In the genomic region with DNA sequence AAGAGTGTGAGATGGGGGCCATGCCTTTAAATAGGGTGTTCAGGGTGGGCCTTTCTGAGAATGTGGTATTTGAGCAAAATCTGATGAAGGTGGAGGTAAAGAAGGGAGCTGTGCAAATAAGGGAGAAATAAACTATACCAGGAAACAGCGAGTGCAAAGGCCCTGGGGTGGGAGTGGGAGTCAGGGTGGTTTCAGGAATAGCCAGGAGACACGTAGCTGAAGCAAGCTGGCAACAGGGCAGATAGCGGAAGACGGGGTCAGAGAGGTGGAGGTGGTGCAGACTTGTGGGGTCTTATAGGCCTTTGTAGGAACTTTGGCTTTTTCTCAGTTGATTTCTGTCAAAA, we compare ENCODE assay signal across 2 cellular contexts.
A peak's percentile ranks its signal among the peaks of the same experiment; 100 is the strongest.
TF ChIP-seq lines count a peak whose summit lies in the region.

No MANE protein-coding gene starts in this region.

TF ChIP-seq in A549, 52 proteins besides CTCF, POLR2A, EP300 and RAD21:
- TF ChIP-seq CHD2 (IDR thresholded peaks at IDR 0.05; ENCODE audit: low read length, partially characterized antibody) (no peak), NFE2L2 (conservative IDR thresholded peaks at IDR 0.05; ENCODE audit: low read length) (no peak), NR3C1 (IDR thresholded peaks at IDR 0.05) (no peak), HDAC2 (IDR thresholded peaks at IDR 0.05) (0 out of 2 replicates have a peak, but pooled peaks have one; percentile 58), ZNF302 (CRISPR knock-in tag; IDR thresholded peaks at IDR 0.05) (no peak), KDM1A (IDR thresholded peaks at IDR 0.05; ENCODE audit: low read depth) (peak; percentile 91)
- TF ChIP-seq, protein P1, sequence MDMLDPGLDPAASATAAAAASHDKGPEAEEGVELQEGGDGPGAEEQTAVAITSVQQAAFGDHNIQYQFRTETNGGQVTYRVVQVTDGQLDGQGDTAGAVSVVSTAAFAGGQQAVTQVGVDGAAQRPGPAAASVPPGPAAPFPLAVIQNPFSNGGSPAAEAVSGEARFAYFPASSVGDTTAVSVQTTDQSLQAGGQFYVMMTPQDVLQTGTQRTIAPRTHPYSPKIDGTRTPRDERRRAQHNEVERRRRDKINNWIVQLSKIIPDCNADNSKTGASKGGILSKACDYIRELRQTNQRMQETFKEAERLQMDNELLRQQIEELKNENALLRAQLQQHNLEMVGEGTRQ (IDR thresholded peaks at IDR 0.05), result no peak
TF ChIP-seq in A549: peak in this region for 2.

TF ChIP-seq in HCT116, 20 proteins besides CTCF, POLR2A, EP300 and RAD21:
- no peak for TF ChIP-seq SP1 (IDR thresholded peaks at IDR 0.05; ENCODE audit: low read depth)
- TF ChIP-seq JUND (IDR thresholded peaks at IDR 0.05), result no peak
- no peak for TF ChIP-seq EGR1 (IDR thresholded peaks at IDR 0.05; ENCODE audit: low read depth)
- no peak for TF ChIP-seq ZBTB33 (IDR thresholded peaks at IDR 0.05; ENCODE audit: extremely low read depth, insufficient replicate concordance, low read length)
- TF ChIP-seq ZFX (IDR thresholded peaks at IDR 0.05), result no peak
- no peak for TF ChIP-seq SIN3A (IDR thresholded peaks at IDR 0.05; ENCODE audit: low read depth)
- no peak for TF ChIP-seq POLR2AphosphoS5 (IDR thresholded peaks at IDR 0.05; ENCODE audit: low read depth, low read length)
- no peak for TF ChIP-seq ZNF274 (IDR thresholded peaks at IDR 0.05; ENCODE audit: low read depth, low read length)
- no peak for TF ChIP-seq FOSL1 (IDR thresholded peaks at IDR 0.05; ENCODE audit: low read depth)
- TF ChIP-seq, protein P2, sequence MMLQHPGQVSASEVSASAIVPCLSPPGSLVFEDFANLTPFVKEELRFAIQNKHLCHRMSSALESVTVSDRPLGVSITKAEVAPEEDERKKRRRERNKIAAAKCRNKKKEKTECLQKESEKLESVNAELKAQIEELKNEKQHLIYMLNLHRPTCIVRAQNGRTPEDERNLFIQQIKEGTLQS (IDR thresholded peaks at IDR 0.05), result no peak
- TF ChIP-seq, protein P3, sequence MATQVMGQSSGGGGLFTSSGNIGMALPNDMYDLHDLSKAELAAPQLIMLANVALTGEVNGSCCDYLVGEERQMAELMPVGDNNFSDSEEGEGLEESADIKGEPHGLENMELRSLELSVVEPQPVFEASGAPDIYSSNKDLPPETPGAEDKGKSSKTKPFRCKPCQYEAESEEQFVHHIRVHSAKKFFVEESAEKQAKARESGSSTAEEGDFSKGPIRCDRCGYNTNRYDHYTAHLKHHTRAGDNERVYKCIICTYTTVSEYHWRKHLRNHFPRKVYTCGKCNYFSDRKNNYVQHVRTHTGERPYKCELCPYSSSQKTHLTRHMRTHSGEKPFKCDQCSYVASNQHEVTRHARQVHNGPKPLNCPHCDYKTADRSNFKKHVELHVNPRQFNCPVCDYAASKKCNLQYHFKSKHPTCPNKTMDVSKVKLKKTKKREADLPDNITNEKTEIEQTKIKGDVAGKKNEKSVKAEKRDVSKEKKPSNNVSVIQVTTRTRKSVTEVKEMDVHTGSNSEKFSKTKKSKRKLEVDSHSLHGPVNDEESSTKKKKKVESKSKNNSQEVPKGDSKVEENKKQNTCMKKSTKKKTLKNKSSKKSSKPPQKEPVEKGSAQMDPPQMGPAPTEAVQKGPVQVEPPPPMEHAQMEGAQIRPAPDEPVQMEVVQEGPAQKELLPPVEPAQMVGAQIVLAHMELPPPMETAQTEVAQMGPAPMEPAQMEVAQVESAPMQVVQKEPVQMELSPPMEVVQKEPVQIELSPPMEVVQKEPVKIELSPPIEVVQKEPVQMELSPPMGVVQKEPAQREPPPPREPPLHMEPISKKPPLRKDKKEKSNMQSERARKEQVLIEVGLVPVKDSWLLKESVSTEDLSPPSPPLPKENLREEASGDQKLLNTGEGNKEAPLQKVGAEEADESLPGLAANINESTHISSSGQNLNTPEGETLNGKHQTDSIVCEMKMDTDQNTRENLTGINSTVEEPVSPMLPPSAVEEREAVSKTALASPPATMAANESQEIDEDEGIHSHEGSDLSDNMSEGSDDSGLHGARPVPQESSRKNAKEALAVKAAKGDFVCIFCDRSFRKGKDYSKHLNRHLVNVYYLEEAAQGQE (IDR thresholded peaks at IDR 0.05; ENCODE audit: low read depth), result no peak
- no peak for TF ChIP-seq YY1 (IDR thresholded peaks at IDR 0.05; ENCODE audit: extremely low read depth, insufficient replicate concordance, low read depth, low read length)
